ENCODE assay signal across 8 cellular contexts in genomic region chr3:50297896-50298725, GRCh38. TPM values are rescaled to one million over a fixed set of nuclear protein-coding genes. Genes with fewer than 3 reads are reported as not detected.
A peak's percentile ranks its signal among the peaks of the same experiment; 100 is the strongest.
DNase-seq lines count a peak whose midpoint lies in the region; ATAC-seq and TF ChIP-seq lines count a peak whose summit lies in the region.

No MANE protein-coding gene starts in this region.

- peak overlapping the region; percentile 89 to 93 (median 92) for H3K27ac ChIP-seq in Peyer's patch
- peak overlapping the region; percentile 91 for H3K27ac ChIP-seq in epithelial cell of prostate
- peak overlapping the region; percentile 85 for H3K27ac ChIP-seq in rectal smooth muscle tissue (ENCODE audit: low read depth, low read length)

- TF ChIP-seq CTCF in GM12872 (IDR thresholded peaks at IDR 0.05; ENCODE audit: insufficient read depth, low read depth, low read length) (peak; percentile 26; the same call in 1 of the 3 replicates), Peyer's patch (IDR thresholded peaks at IDR 0.05) (no peak)

- TF ChIP-seq POLR2A in Peyer's patch (IDR thresholded peaks at IDR 0.05) = no peak

- H3K36me3 ChIP-seq in Peyer's patch (peaks cover 0 to 3% (median 0%) of the 10 kb centered on the region in 3 donors), rectal smooth muscle tissue (ENCODE audit: control insufficient read depth, insufficient read depth, low read length) (no peaks in the 10 kb centered on the region)

- peak overlapping the region; percentile 96 for H3K9ac ChIP-seq in rectal smooth muscle tissue (ENCODE audit: low read length)

- H3K27me3 ChIP-seq in Peyer's patch = no peaks in the 10 kb centered on the region
- H3K27me3 ChIP-seq in rectal smooth muscle tissue (ENCODE audit: control insufficient read depth, insufficient read depth, low read length) = no peaks in the 10 kb centered on the region

- no peaks in the 10 kb centered on the region for H3K9me3 ChIP-seq in Peyer's patch

- H3K4me1 ChIP-seq in Peyer's patch (peaks cover 3 to 39% (median 7%) of the 10 kb centered on the region in 4 donors), rectal smooth muscle tissue (ENCODE audit: control insufficient read depth, insufficient read depth, low read length) (peaks cover 12% of the 10 kb centered on the region)

- H3K4me3 ChIP-seq in Peyer's patch (peak overlapping the region; percentile 64 to 73 (median 66)), rectal smooth muscle tissue (ENCODE audit: low read length) (peak overlapping the region; percentile 79)

- ATAC-seq in HG03039 (IDR thresholded peaks at IDR 0.05; ENCODE audit: unreplicated experiment) = no peak

- peak in 1 of 3 donors; percentile 57 for DNase-seq in Peyer's patch
- no peak for DNase-seq in epithelial cell of prostate (ENCODE audit: low read depth, low spot score)
- DNase-seq in NCI-H146 treated with DMSO at 0.1 percent for 48 hours (lab: John Stamatoyannopoulos, UW; ENCODE audit: unreplicated experiment) = no peak
- DNase-seq in RKO (ENCODE audit: low spot score) = no peak
- DNase-seq in activated CD4-positive, alpha-beta T cell treated with anti-CD3 and anti-CD28 coated beads, Interleukin-2, amount 50 U/mL, for 48 hours = no peak

RNA-seq across cellular contexts. Expression of gene HYAL3, which starts 1.1 kb away (rescaled TPM):
- 1 to 10 TPM; 3.0 to 6.6 (median 4.2) TPM for total RNA-seq in Peyer's patch

RNA-seq across cellular contexts. Expression of gene NAA80, which starts 1.1 kb away (rescaled TPM):
- 10 to 100 TPM in 3 of 4 donors, 1 to 10 TPM in 1; 3.2 to 14.0 (median 12.4) TPM for total RNA-seq in Peyer's patch

RNA-seq across cellular contexts. Expression of gene HYAL1, which starts 5.3 kb away (rescaled TPM):
- total RNA-seq in Peyer's patch = 1 to 10 TPM; 1.2 to 5.1 (median 4.6) TPM

RNA-seq across cellular contexts. Expression of gene IFRD2, which starts 5.9 kb away (rescaled TPM):
- total RNA-seq in Peyer's patch = 100 to 1,000 TPM in 3 of 4 donors, 10 to 100 TPM in 1; 75.5 to 205 (median 140) TPM

RNA-seq across cellular contexts. Expression of gene LSMEM2, which starts 19.2 kb away (rescaled TPM):
- total RNA-seq in Peyer's patch = not detected
